Comparison of ENCODE assay signal across 1 cellular context in the genomic region with DNA sequence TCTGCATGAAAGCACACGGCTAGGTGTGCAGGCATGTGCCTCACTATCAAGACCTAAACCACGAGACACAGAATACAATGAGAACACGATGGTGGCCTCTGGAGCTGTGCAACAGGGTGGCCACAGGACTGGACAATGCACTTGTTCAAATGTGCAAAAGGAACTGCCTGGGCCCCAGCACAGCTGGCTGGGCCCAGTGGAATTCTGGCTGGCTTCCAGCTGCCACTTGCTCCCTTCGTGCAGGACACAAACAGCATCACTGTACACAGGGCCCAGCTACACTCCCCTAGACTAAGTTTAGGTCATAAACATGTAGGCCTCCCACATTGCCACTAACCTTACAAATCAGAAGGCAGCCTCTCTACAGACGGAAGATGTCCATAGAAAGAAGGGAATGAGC.
TF ChIP-seq lines count a peak whose summit lies in the region.

No MANE protein-coding gene starts in this region.

TF ChIP-seq in HepG2, 621 proteins besides CTCF, POLR2A, EP300 and RAD21 (continued from another document and continues in another):
- TF ChIP-seq, protein P1, sequence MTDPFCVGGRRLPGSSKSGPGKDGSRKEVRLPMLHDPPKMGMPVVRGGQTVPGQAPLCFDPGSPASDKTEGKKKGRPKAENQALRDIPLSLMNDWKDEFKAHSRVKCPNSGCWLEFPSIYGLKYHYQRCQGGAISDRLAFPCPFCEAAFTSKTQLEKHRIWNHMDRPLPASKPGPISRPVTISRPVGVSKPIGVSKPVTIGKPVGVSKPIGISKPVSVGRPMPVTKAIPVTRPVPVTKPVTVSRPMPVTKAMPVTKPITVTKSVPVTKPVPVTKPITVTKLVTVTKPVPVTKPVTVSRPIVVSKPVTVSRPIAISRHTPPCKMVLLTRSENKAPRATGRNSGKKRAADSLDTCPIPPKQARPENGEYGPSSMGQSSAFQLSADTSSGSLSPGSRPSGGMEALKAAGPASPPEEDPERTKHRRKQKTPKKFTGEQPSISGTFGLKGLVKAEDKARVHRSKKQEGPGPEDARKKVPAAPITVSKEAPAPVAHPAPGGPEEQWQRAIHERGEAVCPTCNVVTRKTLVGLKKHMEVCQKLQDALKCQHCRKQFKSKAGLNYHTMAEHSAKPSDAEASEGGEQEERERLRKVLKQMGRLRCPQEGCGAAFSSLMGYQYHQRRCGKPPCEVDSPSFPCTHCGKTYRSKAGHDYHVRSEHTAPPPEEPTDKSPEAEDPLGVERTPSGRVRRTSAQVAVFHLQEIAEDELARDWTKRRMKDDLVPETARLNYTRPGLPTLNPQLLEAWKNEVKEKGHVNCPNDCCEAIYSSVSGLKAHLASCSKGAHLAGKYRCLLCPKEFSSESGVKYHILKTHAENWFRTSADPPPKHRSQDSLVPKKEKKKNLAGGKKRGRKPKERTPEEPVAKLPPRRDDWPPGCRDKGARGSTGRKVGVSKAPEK (CRISPR knock-in tag; IDR thresholded peaks at IDR 0.05; ENCODE audit: borderline replicate concordance) = no peak
- TF ChIP-seq GABPA (IDR thresholded peaks at IDR 0.05; ENCODE audit: low read depth, low read length) (no peak), GABPA (CRISPR knock-in tag; IDR thresholded peaks at IDR 0.05; ENCODE audit: low read depth) (no peak), ZNF816 (CRISPR knock-in tag; IDR thresholded peaks at IDR 0.05; ENCODE audit: borderline replicate concordance) (no peak), REL (CRISPR knock-in tag; conservative IDR thresholded peaks at IDR 0.05) (no peak), NFYB (CRISPR knock-in tag; IDR thresholded peaks at IDR 0.05) (no peak), MIXL1 (CRISPR knock-in tag; IDR thresholded peaks at IDR 0.05) (no peak), ISL2 (CRISPR knock-in tag; IDR thresholded peaks at IDR 0.05) (no peak), ZNF317 (CRISPR knock-in tag; IDR thresholded peaks at IDR 0.05) (no peak), DPF2 (CRISPR knock-in tag; IDR thresholded peaks at IDR 0.05; ENCODE audit: borderline replicate concordance, low read depth) (no peak), ZNF230 (CRISPR knock-in tag; IDR thresholded peaks at IDR 0.05) (no peak), ARNT (IDR thresholded peaks at IDR 0.05) (no peak), HNF4G (IDR thresholded peaks at IDR 0.05; ENCODE audit: borderline replicate concordance, low read depth, low read length) (no peak), HNF4G (CRISPR knock-in tag; IDR thresholded peaks at IDR 0.05; ENCODE audit: borderline replicate concordance, low read depth) (no peak), PRMT3 (CRISPR knock-in tag; IDR thresholded peaks at IDR 0.05; ENCODE audit: borderline replicate concordance, low read depth) (no peak), ZMYM4 (CRISPR knock-in tag; IDR thresholded peaks at IDR 0.05) (peak; percentile 47; the same call in 1 of the 2 replicates), KDM4B (CRISPR knock-in tag; IDR thresholded peaks at IDR 0.05) (no peak), ZSCAN31 (CRISPR knock-in tag; IDR thresholded peaks at IDR 0.05; ENCODE audit: low read depth) (no peak), ZBTB20 (CRISPR knock-in tag; IDR thresholded peaks at IDR 0.05; ENCODE audit: borderline replicate concordance, low read depth) (no peak), ZNF660 (CRISPR knock-in tag; IDR thresholded peaks at IDR 0.05; ENCODE audit: borderline replicate concordance, low read depth) (no peak), ZNF550 (CRISPR knock-in tag; IDR thresholded peaks at IDR 0.05; ENCODE audit: borderline replicate concordance) (no peak), MED8 (CRISPR knock-in tag; IDR thresholded peaks at IDR 0.05; ENCODE audit: insufficient replicate concordance) (no peak), POGZ (CRISPR knock-in tag; IDR thresholded peaks at IDR 0.05) (peak; percentile 54; the same call in 1 of the 2 replicates), ZNF3 (CRISPR knock-in tag; IDR thresholded peaks at IDR 0.05) (no peak), ZNF670 (CRISPR knock-in tag; IDR thresholded peaks at IDR 0.05; ENCODE audit: borderline replicate concordance) (no peak), GATAD2A (CRISPR knock-in tag; IDR thresholded peaks at IDR 0.05) (peak; percentile 14), ZNF552 (CRISPR knock-in tag; IDR thresholded peaks at IDR 0.05; ENCODE audit: borderline replicate concordance) (no peak), PRPF4 (IDR thresholded peaks at IDR 0.05; ENCODE audit: low read depth, low read length, poor library complexity, severe bottlenecking) (no peak)
- TF ChIP-seq, protein P2, sequence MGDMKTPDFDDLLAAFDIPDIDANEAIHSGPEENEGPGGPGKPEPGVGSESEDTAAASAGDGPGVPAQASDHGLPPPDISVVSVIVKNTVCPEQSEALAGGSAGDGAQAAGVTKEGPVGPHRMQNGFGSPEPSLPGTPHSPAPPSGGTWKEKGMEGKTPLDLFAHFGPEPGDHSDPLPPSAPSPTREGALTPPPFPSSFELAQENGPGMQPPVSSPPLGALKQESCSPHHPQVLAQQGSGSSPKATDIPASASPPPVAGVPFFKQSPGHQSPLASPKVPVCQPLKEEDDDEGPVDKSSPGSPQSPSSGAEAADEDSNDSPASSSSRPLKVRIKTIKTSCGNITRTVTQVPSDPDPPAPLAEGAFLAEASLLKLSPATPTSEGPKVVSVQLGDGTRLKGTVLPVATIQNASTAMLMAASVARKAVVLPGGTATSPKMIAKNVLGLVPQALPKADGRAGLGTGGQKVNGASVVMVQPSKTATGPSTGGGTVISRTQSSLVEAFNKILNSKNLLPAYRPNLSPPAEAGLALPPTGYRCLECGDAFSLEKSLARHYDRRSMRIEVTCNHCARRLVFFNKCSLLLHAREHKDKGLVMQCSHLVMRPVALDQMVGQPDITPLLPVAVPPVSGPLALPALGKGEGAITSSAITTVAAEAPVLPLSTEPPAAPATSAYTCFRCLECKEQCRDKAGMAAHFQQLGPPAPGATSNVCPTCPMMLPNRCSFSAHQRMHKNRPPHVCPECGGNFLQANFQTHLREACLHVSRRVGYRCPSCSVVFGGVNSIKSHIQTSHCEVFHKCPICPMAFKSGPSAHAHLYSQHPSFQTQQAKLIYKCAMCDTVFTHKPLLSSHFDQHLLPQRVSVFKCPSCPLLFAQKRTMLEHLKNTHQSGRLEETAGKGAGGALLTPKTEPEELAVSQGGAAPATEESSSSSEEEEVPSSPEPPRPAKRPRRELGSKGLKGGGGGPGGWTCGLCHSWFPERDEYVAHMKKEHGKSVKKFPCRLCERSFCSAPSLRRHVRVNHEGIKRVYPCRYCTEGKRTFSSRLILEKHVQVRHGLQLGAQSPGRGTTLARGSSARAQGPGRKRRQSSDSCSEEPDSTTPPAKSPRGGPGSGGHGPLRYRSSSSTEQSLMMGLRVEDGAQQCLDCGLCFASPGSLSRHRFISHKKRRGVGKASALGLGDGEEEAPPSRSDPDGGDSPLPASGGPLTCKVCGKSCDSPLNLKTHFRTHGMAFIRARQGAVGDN (CRISPR knock-in tag; IDR thresholded peaks at IDR 0.05) = peak; percentile 52
- TF ChIP-seq, protein P3, sequence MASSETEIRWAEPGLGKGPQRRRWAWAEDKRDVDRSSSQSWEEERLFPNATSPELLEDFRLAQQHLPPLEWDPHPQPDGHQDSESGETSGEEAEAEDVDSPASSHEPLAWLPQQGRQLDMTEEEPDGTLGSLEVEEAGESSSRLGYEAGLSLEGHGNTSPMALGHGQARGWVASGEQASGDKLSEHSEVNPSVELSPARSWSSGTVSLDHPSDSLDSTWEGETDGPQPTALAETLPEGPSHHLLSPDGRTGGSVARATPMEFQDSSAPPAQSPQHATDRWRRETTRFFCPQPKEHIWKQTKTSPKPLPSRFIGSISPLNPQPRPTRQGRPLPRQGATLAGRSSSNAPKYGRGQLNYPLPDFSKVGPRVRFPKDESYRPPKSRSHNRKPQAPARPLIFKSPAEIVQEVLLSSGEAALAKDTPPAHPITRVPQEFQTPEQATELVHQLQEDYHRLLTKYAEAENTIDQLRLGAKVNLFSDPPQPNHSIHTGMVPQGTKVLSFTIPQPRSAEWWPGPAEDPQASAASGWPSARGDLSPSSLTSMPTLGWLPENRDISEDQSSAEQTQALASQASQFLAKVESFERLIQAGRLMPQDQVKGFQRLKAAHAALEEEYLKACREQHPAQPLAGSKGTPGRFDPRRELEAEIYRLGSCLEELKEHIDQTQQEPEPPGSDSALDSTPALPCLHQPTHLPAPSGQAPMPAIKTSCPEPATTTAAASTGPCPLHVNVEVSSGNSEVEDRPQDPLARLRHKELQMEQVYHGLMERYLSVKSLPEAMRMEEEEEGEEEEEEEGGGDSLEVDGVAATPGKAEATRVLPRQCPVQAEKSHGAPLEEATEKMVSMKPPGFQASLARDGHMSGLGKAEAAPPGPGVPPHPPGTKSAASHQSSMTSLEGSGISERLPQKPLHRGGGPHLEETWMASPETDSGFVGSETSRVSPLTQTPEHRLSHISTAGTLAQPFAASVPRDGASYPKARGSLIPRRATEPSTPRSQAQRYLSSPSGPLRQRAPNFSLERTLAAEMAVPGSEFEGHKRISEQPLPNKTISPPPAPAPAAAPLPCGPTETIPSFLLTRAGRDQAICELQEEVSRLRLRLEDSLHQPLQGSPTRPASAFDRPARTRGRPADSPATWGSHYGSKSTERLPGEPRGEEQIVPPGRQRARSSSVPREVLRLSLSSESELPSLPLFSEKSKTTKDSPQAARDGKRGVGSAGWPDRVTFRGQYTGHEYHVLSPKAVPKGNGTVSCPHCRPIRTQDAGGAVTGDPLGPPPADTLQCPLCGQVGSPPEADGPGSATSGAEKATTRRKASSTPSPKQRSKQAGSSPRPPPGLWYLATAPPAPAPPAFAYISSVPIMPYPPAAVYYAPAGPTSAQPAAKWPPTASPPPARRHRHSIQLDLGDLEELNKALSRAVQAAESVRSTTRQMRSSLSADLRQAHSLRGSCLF (CRISPR knock-in tag; IDR thresholded peaks at IDR 0.05; ENCODE audit: borderline replicate concordance) = no peak
- TF ChIP-seq, protein P4, sequence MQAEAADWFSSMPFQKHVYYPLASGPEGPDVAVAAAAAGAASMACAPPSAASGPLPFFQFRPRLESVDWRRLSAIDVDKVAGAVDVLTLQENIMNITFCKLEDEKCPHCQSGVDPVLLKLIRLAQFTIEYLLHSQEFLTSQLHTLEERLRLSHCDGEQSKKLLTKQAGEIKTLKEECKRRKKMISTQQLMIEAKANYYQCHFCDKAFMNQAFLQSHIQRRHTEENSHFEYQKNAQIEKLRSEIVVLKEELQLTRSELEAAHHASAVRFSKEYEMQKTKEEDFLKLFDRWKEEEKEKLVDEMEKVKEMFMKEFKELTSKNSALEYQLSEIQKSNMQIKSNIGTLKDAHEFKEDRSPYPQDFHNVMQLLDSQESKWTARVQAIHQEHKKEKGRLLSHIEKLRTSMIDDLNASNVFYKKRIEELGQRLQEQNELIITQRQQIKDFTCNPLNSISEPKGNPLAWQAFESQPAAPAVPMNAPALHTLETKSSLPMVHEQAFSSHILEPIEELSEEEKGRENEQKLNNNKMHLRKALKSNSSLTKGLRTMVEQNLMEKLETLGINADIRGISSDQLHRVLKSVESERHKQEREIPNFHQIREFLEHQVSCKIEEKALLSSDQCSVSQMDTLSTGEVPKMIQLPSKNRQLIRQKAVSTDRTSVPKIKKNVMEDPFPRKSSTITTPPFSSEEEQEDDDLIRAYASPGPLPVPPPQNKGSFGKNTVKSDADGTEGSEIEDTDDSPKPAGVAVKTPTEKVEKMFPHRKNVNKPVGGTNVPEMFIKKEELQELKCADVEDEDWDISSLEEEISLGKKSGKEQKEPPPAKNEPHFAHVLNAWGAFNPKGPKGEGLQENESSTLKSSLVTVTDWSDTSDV (CRISPR knock-in tag; IDR thresholded peaks at IDR 0.05) = no peak
- TF ChIP-seq, protein P5, sequence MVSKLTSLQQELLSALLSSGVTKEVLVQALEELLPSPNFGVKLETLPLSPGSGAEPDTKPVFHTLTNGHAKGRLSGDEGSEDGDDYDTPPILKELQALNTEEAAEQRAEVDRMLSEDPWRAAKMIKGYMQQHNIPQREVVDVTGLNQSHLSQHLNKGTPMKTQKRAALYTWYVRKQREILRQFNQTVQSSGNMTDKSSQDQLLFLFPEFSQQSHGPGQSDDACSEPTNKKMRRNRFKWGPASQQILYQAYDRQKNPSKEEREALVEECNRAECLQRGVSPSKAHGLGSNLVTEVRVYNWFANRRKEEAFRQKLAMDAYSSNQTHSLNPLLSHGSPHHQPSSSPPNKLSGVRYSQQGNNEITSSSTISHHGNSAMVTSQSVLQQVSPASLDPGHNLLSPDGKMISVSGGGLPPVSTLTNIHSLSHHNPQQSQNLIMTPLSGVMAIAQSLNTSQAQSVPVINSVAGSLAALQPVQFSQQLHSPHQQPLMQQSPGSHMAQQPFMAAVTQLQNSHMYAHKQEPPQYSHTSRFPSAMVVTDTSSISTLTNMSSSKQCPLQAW (CRISPR knock-in tag; IDR thresholded peaks at IDR 0.05) = no peak
- TF ChIP-seq, protein P6, sequence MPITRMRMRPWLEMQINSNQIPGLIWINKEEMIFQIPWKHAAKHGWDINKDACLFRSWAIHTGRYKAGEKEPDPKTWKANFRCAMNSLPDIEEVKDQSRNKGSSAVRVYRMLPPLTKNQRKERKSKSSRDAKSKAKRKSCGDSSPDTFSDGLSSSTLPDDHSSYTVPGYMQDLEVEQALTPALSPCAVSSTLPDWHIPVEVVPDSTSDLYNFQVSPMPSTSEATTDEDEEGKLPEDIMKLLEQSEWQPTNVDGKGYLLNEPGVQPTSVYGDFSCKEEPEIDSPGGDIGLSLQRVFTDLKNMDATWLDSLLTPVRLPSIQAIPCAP (CRISPR knock-in tag; IDR thresholded peaks at IDR 0.05; ENCODE audit: low read depth) = no peak
- TF ChIP-seq, protein P7, sequence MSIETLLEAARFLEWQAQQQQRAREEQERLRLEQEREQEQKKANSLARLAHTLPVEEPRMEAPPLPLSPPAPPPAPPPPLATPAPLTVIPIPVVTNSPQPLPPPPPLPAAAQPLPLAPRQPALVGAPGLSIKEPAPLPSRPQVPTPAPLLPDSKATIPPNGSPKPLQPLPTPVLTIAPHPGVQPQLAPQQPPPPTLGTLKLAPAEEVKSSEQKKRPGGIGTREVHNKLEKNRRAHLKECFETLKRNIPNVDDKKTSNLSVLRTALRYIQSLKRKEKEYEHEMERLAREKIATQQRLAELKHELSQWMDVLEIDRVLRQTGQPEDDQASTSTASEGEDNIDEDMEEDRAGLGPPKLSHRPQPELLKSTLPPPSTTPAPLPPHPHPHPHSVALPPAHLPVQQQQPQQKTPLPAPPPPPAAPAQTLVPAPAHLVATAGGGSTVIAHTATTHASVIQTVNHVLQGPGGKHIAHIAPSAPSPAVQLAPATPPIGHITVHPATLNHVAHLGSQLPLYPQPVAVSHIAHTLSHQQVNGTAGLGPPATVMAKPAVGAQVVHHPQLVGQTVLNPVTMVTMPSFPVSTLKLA (IDR thresholded peaks at IDR 0.05) = no peak
